Comparison of ENCODE assay signal across 8 cellular contexts in genomic region chr15:27358751-27359434, GRCh38.
DNase-seq lines count a peak whose midpoint lies in the region; ATAC-seq and TF ChIP-seq lines count a peak whose summit lies in the region.

No MANE protein-coding gene starts in this region.

- H3K9me3 ChIP-seq in tibial artery, result no peaks in the 10 kb centered on the region

- no peak overlapping the region for H3K27ac Mint-ChIP-seq in activated naive CD8-positive, alpha-beta T cell treated with anti-CD3 and anti-CD28 coated beads, Interleukin-2, amount 10 ng/mL, durations not matched to agents 7 days and 5 days
- H3K27ac Mint-ChIP-seq in activated naive CD8-positive, alpha-beta T cell treated with anti-CD3 and anti-CD28 coated beads for 36 hours, result no peak overlapping the region

- no peak for ATAC-seq in activated naive CD8-positive, alpha-beta T cell treated with anti-CD3 and anti-CD28 coated beads, Interleukin-2, amount 10 ng/mL, durations not matched to agents 7 days and 5 days (ENCODE audit: low read depth)

- no peaks in the 10 kb centered on the region for H3K27me3 Mint-ChIP-seq in activated naive CD8-positive, alpha-beta T cell treated with anti-CD3 and anti-CD28 coated beads, Interleukin-2, amount 10 ng/mL, durations not matched to agents 7 days and 5 days
- H3K27me3 Mint-ChIP-seq in activated naive CD8-positive, alpha-beta T cell treated with anti-CD3 and anti-CD28 coated beads for 36 hours, result peaks cover 7% of the 10 kb centered on the region

- H3K9me3 Mint-ChIP-seq in activated naive CD8-positive, alpha-beta T cell treated with anti-CD3 and anti-CD28 coated beads, Interleukin-2, amount 10 ng/mL, durations not matched to agents 7 days and 5 days, result no peaks in the 10 kb centered on the region
- no peaks in the 10 kb centered on the region for H3K9me3 Mint-ChIP-seq in activated naive CD8-positive, alpha-beta T cell treated with anti-CD3 and anti-CD28 coated beads for 36 hours

- peaks cover 0 to 7% of the 10 kb centered on the region in 2 donors for H3K27me3 ChIP-seq in tibial artery

- POLR2A ChIA-PET in activated naive CD8-positive, alpha-beta T cell treated with anti-CD3 and anti-CD28 coated beads, Interleukin-2, amount 10 ng/mL, durations not matched to agents 7 days and 5 days (lab: Charles Lee), result no interaction called here

- peak; percentile 36 for DNase-seq in activated naive CD8-positive, alpha-beta T cell treated with anti-CD3 and anti-CD28 coated beads, Interleukin-2, amount 10 ng/mL, durations not matched to agents 7 days and 5 days
- DNase-seq in activated naive CD8-positive, alpha-beta T cell treated with anti-CD3 and anti-CD28 coated beads for 36 hours, result no peak
- peak; percentile 7 for DNase-seq in RPMI8226
- peak; percentile 28 for DNase-seq in iPS DF 4.7 (ENCODE audit: extremely low read depth, low spot score)
- no peak for DNase-seq in tibial artery
- DNase-seq in NCI-H510A treated with DMSO at 0.1 percent for 48 hours (lab: John Stamatoyannopoulos, UW), result no peak
- DNase-seq in dermis blood vessel endothelial cell, result no peak
- no peak for DNase-seq in NCI-H187 (lab: John Stamatoyannopoulos, UW)

- H3K36me3 ChIP-seq in tibial artery, result no peaks in the 10 kb centered on the region

- no peaks in the 10 kb centered on the region for H3K36me3 Mint-ChIP-seq in activated naive CD8-positive, alpha-beta T cell treated with anti-CD3 and anti-CD28 coated beads, Interleukin-2, amount 10 ng/mL, durations not matched to agents 7 days and 5 days
- H3K36me3 Mint-ChIP-seq in activated naive CD8-positive, alpha-beta T cell treated with anti-CD3 and anti-CD28 coated beads for 36 hours, result no peaks in the 10 kb centered on the region

- H3K4me1 ChIP-seq in tibial artery, result no peaks in the 10 kb centered on the region

- no peaks in the 10 kb centered on the region for H3K4me1 Mint-ChIP-seq in activated naive CD8-positive, alpha-beta T cell treated with anti-CD3 and anti-CD28 coated beads, Interleukin-2, amount 10 ng/mL, durations not matched to agents 7 days and 5 days
- no peaks in the 10 kb centered on the region for H3K4me1 Mint-ChIP-seq in activated naive CD8-positive, alpha-beta T cell treated with anti-CD3 and anti-CD28 coated beads for 36 hours

- no peak overlapping the region for H3K4me3 ChIP-seq in tibial artery

- peak; percentile 26 to 42 for TF ChIP-seq CTCF in tibial artery (IDR thresholded peaks at IDR 0.05)

- no peak overlapping the region for H3K27ac ChIP-seq in tibial artery

- no peak overlapping the region for H3K4me3 Mint-ChIP-seq in activated naive CD8-positive, alpha-beta T cell treated with anti-CD3 and anti-CD28 coated beads, Interleukin-2, amount 10 ng/mL, durations not matched to agents 7 days and 5 days
- H3K4me3 Mint-ChIP-seq in activated naive CD8-positive, alpha-beta T cell treated with anti-CD3 and anti-CD28 coated beads for 36 hours, result no peak overlapping the region

- intact Hi-C loops in tibial artery (cut with DNase I; ENCODE audit: low total_unique reads), result loop anchor here (5.0 kb wide), 1 partner anchor 467 kb away; no protein-coding TSS in a partner anchor

Comparison
In these comparisons a context has a peak if more than half of its experiments do, and no peak if none do; other contexts are left out.
1. DNase-seq: peak in activated naive CD8-positive, alpha-beta T cell treated with anti-CD3 and anti-CD28 coated beads, Interleukin-2, amount 10 ng/mL, durations not matched to agents 7 days and 5 days (single experiment), RPMI8226 (single experiment) and iPS DF 4.7 (single experiment); none in activated naive CD8-positive, alpha-beta T cell treated with anti-CD3 and anti-CD28 coated beads for 36 hours (single experiment), tibial artery (0 of 2), NCI-H510A treated with DMSO at 0.1 percent for 48 hours (single experiment), dermis blood vessel endothelial cell (single experiment) and NCI-H187 (0 of 2).